ENCODE assay signal across 8 cellular contexts in genomic region chr5:137320056-137321045, GRCh38.
A peak's percentile ranks its signal among the peaks of the same experiment; 100 is the strongest.
DNase-seq lines count a peak whose midpoint lies in the region; ATAC-seq and TF ChIP-seq lines count a peak whose summit lies in the region.

No MANE protein-coding gene starts in this region.

- no peak overlapping the region for H3K4me3 ChIP-seq in HAP-1
- no peak overlapping the region for H3K4me3 ChIP-seq in cardiac muscle cell
- no peak overlapping the region for H3K4me3 ChIP-seq in retinal pigment epithelial cell (ENCODE audit: low read length)

- no peaks in the 10 kb centered on the region for H3K9me3 Mint-ChIP-seq in activated CD4-positive, alpha-beta memory T cell treated with anti-CD3 and anti-CD28 coated beads for 36 hours

- no peak overlapping the region for H3K27ac Mint-ChIP-seq in activated CD4-positive, alpha-beta memory T cell treated with anti-CD3 and anti-CD28 coated beads for 36 hours

- H3K4me1 Mint-ChIP-seq in activated CD4-positive, alpha-beta memory T cell treated with anti-CD3 and anti-CD28 coated beads for 36 hours (ENCODE audit: low read depth): no peaks in the 10 kb centered on the region

- H3K4me1 ChIP-seq in HAP-1 (no peaks in the 10 kb centered on the region), cardiac muscle cell (ENCODE audit: low read depth) (no peaks in the 10 kb centered on the region)

- DNase-seq in DMS53 (lab: John Stamatoyannopoulos, UW) (peak; percentile 67), HAP-1 (ENCODE audit: low spot score in 2 of 2) (peak; percentile 41), NCI-H2196 treated with DMSO at 0.1 percent for 48 hours (lab: John Stamatoyannopoulos, UW; ENCODE audit: unreplicated experiment) (peak; percentile 64), cardiac muscle cell (ENCODE audit: low read depth in 1 of 2, low spot score in 1 of 2) (peak; percentile 66 to 77), retinal pigment epithelial cell (ENCODE audit: low read depth) (no peak), amniotic stem cell (lab: John Stamatoyannopoulos, UW) (no peak)
- DNase-seq in activated CD4-positive, alpha-beta memory T cell treated with anti-CD3 and anti-CD28 coated beads for 36 hours: peak; percentile 12

- no peak overlapping the region for H3K4me3 Mint-ChIP-seq in activated CD4-positive, alpha-beta memory T cell treated with anti-CD3 and anti-CD28 coated beads for 36 hours

- TF ChIP-seq CTCF in cardiac muscle cell (IDR thresholded peaks at IDR 0.05; ENCODE audit: low read depth, low read length) (peak; percentile 87), retinal pigment epithelial cell (conservative IDR thresholded peaks at IDR 0.05; ENCODE audit: low read depth, low read length) (peak; percentile 87)

- H3K27me3 ChIP-seq in HAP-1 (ENCODE audit: low read depth) (peaks cover 4% of the 10 kb centered on the region; the same call in 1 of the 2 replicates), cardiac muscle cell (no peaks in the 10 kb centered on the region)

- H3K27ac ChIP-seq in cardiac muscle cell: no peak overlapping the region

- no peaks in the 10 kb centered on the region for H3K36me3 Mint-ChIP-seq in activated CD4-positive, alpha-beta memory T cell treated with anti-CD3 and anti-CD28 coated beads for 36 hours

- CTCF ChIA-PET in activated CD4-positive, alpha-beta memory T cell treated with anti-CD3 and anti-CD28 coated beads for 36 hours (lab: Charles Lee): interaction anchor here (0.6 to 3.5 kb wide), 22 partner anchors 8 to 913 kb away, joined by 3 to 33 read pairs (median 3); partner anchors contain the start of gene SPOCK1

- POLR2A ChIA-PET in activated CD4-positive, alpha-beta memory T cell treated with anti-CD3 and anti-CD28 coated beads for 36 hours (lab: Charles Lee): no interaction called here

- H3K36me3 ChIP-seq in HAP-1 (replicated peaks): no peaks in the 10 kb centered on the region
- H3K36me3 ChIP-seq in cardiac muscle cell: no peaks in the 10 kb centered on the region

- no peaks in the 10 kb centered on the region for H3K9me3 ChIP-seq in HAP-1
- H3K9me3 ChIP-seq in cardiac muscle cell (ENCODE audit: low read depth): no peaks in the 10 kb centered on the region

- no peak for ATAC-seq in GM19463 (IDR thresholded peaks at IDR 0.05; ENCODE audit: unreplicated experiment)

- in situ Hi-C loops in HAP-1 (cut with MboI; ENCODE audit: low sequenced_read_pairs): no loop called here

- peaks cover 15% of the 10 kb centered on the region for H3K27me3 Mint-ChIP-seq in activated CD4-positive, alpha-beta memory T cell treated with anti-CD3 and anti-CD28 coated beads for 36 hours

- intact Hi-C loops in activated CD4-positive, alpha-beta memory T cell treated with anti-CD3 and anti-CD28 coated beads for 36 hours (cut with micrococcal nuclease): no loop called here

Comparison
In these comparisons a context has a peak if more than half of its experiments do, and no peak if none do; other contexts are left out.
1. DNase-seq: peak in DMS53 (single experiment), HAP-1 (2 of 2), NCI-H2196 treated with DMSO at 0.1 percent for 48 hours (single experiment), activated CD4-positive, alpha-beta memory T cell treated with anti-CD3 and anti-CD28 coated beads for 36 hours (single experiment) and cardiac muscle cell (2 of 2); none in retinal pigment epithelial cell (single experiment) and amniotic stem cell (single experiment).